ENCODE assay signal across 10 cellular contexts in genomic region chr9:89153618-89154017, GRCh38. TPM values are rescaled to one million over a fixed set of nuclear protein-coding genes. Genes with fewer than 3 reads are reported as not detected.
DNase-seq lines count a peak whose midpoint lies in the region; ATAC-seq and TF ChIP-seq lines count a peak whose summit lies in the region.
"Had no signal": no experiment of that assay in that cellular context is flagged by ENCODE, and none has a peak within 500 bp of the region (broad histone marks: within the 10 kb centered on the region; RNA-seq: fewer than 3 reads in every experiment).

No MANE protein-coding gene starts in this region.

- H3K27me3 ChIP-seq in Panc1 (ENCODE audit: control insufficient read depth, insufficient read depth, low read length): no peaks in the 10 kb centered on the region
- H3K27me3 ChIP-seq in CD8-positive, alpha-beta memory T cell (ENCODE audit: insufficient read depth, low read length, poor library complexity, severe bottlenecking): no peaks in the 10 kb centered on the region

- ATAC-seq in Panc1: peak; percentile 81

- H3K36me3 ChIP-seq in Panc1 (ENCODE audit: control insufficient read depth, insufficient read depth, low read length): no peaks in the 10 kb centered on the region
- H3K36me3 ChIP-seq in CD8-positive, alpha-beta memory T cell (ENCODE audit: insufficient read depth, low read length): no peaks in the 10 kb centered on the region

- CTCF ChIA-PET in Panc1 (lab: Charles Lee): no interaction called here
- CTCF ChIA-PET in CD8-positive, alpha-beta memory T cell (lab: Charles Lee): no interaction called here

- DNase-seq in ELR (ENCODE audit: low read depth) (peak; percentile 97), Panc1 (ENCODE audit: low read depth, low spot score) (peak; percentile 70), epithelial cell of esophagus (ENCODE audit: low read depth) (peak; percentile 95), SHP77 (lab: John Stamatoyannopoulos, UW) (no peak), NCI-H510A treated with DMSO at 0.1 percent for 48 hours (lab: John Stamatoyannopoulos, UW) (no peak), endothelial cell (ENCODE audit: low spot score) (no peak)
- peak; percentile 17 to 44 for DNase-seq in stimulated activated CD4-positive, alpha-beta T cell treated with anti-CD3 and anti-CD28 coated beads, Interleukin-15, amount 100 ng/mL, for 48 hours (ENCODE audit: low read depth in 2 of 2)
- no peak for DNase-seq in CD8-positive, alpha-beta memory T cell
- DNase-seq: naive B cell, NCI-H1105 had no signal

- BruUV-seq in Panc1 (replicated peaks; lab: Mats Ljungman, UMichigan): no TSS peak

- POLR2A ChIA-PET in Panc1 (lab: Charles Lee): interaction anchor here (0.6 kb wide), 1 partner anchor 506 kb away, joined by 3 read pairs; no protein-coding TSS in a partner anchor
- POLR2A ChIA-PET in CD8-positive, alpha-beta memory T cell (lab: Charles Lee): no interaction called here

- no peaks in the 10 kb centered on the region for H3K9me3 ChIP-seq in Panc1 (ENCODE audit: control insufficient read depth, insufficient read depth, low read depth, low read length)
- H3K9me3 ChIP-seq in CD8-positive, alpha-beta memory T cell (ENCODE audit: low read length): no peaks in the 10 kb centered on the region

- in situ Hi-C loops in Panc1 (cut with HindIII; ENCODE audit: low pct_unique_long_range_greater_than_20kb, low sequenced_read_pairs): no loop called here

- TF ChIP-seq CTCF in Panc1 (IDR thresholded peaks at IDR 0.05) (no peak), epithelial cell of esophagus (IDR thresholded peaks at IDR 0.05; ENCODE audit: insufficient read depth, low read depth, low read length, missing control alignments) (no peak), endothelial cell (IDR thresholded peaks at IDR 0.05; ENCODE audit: unreplicated experiment) (no peak)

- peaks cover 0 to 4% (median 0%) of the 10 kb centered on the region in 5 donors for H3K9me3 Mint-ChIP-seq in CD8-positive, alpha-beta memory T cell
- H3K9me3 Mint-ChIP-seq in endothelial cell (ENCODE audit: unreplicated experiment): no peaks in the 10 kb centered on the region

- intact Hi-C loops in Panc1 (cut with micrococcal nuclease; ENCODE audit: unreplicated experiment): no loop called here

- no peak overlapping the region for H3K4me3 Mint-ChIP-seq in CD8-positive, alpha-beta memory T cell
- no peak overlapping the region for H3K4me3 Mint-ChIP-seq in endothelial cell (ENCODE audit: unreplicated experiment)
- H3K4me3 Mint-ChIP-seq: naive B cell had no signal

- no peaks in the 10 kb centered on the region for H3K36me3 Mint-ChIP-seq in CD8-positive, alpha-beta memory T cell
- no peaks in the 10 kb centered on the region for H3K36me3 Mint-ChIP-seq in endothelial cell (ENCODE audit: low read depth, unreplicated experiment)

- no peaks in the 10 kb centered on the region for H3K4me1 ChIP-seq in Panc1 (ENCODE audit: control insufficient read depth, insufficient read depth, low read length)
- H3K4me1 ChIP-seq in CD8-positive, alpha-beta memory T cell (ENCODE audit: insufficient read depth, low read length): no peaks in the 10 kb centered on the region

- H3K4me3 ChIP-seq in Panc1 (ENCODE audit: low read depth in 2 of 2, low read length in 2 of 2) (peak overlapping the region in 1 of 2 experiments; percentile 9; a peak in 1 of 4 replicates), epithelial cell of esophagus (ENCODE audit: low read length) (no peak overlapping the region)
- no peak overlapping the region for H3K4me3 ChIP-seq in CD8-positive, alpha-beta memory T cell (ENCODE audit: low read length)

- peaks cover 15 to 62% of the 10 kb centered on the region in 2 donors for H3K27me3 Mint-ChIP-seq in CD8-positive, alpha-beta memory T cell
- H3K27me3 Mint-ChIP-seq in endothelial cell (ENCODE audit: unreplicated experiment): peaks cover 2% of the 10 kb centered on the region

- peak overlapping the region in 1 of 8 donors; percentile 6 for H3K27ac Mint-ChIP-seq in CD8-positive, alpha-beta memory T cell
- H3K27ac Mint-ChIP-seq in endothelial cell (ENCODE audit: unreplicated experiment): no peak overlapping the region

- H3K27ac ChIP-seq in Panc1 (ENCODE audit: low read length): peak overlapping the region; percentile 44; the same call in 1 of the 2 replicates
- H3K27ac ChIP-seq in CD8-positive, alpha-beta memory T cell (ENCODE audit: low read depth, low read length): no peak overlapping the region

- H3K4me1 Mint-ChIP-seq in CD8-positive, alpha-beta memory T cell: peaks cover 1 to 19% (median 5%) of the 10 kb centered on the region in 3 donors
- H3K4me1 Mint-ChIP-seq in endothelial cell (ENCODE audit: unreplicated experiment): peaks cover 4% of the 10 kb centered on the region

RNA-seq across cellular contexts. Expression of gene SHC3, which starts 25.0 kb away (rescaled TPM):
- total RNA-seq in Panc1 (2021; ENCODE audit: unreplicated experiment) (1.7 TPM), endothelial cell (ENCODE audit: unreplicated experiment) (6.5 TPM)
- polyA plus RNA-seq in Panc1 (2012; ENCODE audit: insufficient read length): 1.2 TPM
- not detected for total RNA-seq in CD8-positive, alpha-beta memory T cell
- not detected for polyA plus RNA-seq in CD8-positive, alpha-beta memory T cell

Comparison
In these comparisons a context has a peak if more than half of its experiments do, and no peak if none do; other contexts are left out.
1. DNase-seq: peak in ELR (single experiment), Panc1 (single experiment), epithelial cell of esophagus (single experiment) and stimulated activated CD4-positive, alpha-beta T cell treated with anti-CD3 and anti-CD28 coated beads, Interleukin-15, amount 100 ng/mL, for 48 hours (2 of 2); none in SHP77 (0 of 2), CD8-positive, alpha-beta memory T cell (0 of 5), NCI-H510A treated with DMSO at 0.1 percent for 48 hours (single experiment) and endothelial cell (single experiment).